Comparison of ENCODE assay signal across 15 cellular contexts in the genomic region with DNA sequence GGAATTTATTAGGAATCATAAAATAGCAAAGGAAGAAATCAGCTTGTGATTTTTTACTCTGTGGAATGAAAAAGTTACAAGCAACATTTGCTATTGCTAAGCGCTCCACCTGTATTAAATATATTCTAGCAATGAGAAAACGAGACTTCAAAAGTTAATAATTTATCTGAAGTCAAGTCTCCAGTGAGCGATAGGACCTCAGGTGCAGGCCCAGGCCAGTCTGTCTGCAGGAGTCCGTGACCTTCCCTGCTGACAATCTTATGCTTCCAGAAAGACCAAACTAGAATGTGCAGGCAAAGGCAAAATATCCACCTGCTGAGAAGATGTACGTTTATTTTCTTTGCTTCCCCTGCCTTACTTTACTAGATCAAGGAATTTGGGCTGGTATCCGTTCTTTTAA. TPM values are rescaled to one million over a fixed set of nuclear protein-coding genes. Genes with fewer than 3 reads are reported as not detected.
DNase-seq lines count a peak whose midpoint lies in the region; ATAC-seq, FAIRE-seq and TF ChIP-seq lines count a peak whose summit lies in the region.
"Had no signal": no experiment of that assay in that cellular context is flagged by ENCODE, and none has a peak within 500 bp of the region (broad histone marks: within the 10 kb centered on the region; RNA-seq: fewer than 3 reads in every experiment).

No MANE protein-coding gene starts in this region.

- no peak for FAIRE-seq in pancreas (lab: Jason Lieb, UNC)
- FAIRE-seq: GM12892 had no signal

- H3K27ac ChIP-seq in pancreas, result peak overlapping the region in 1 of 4 donors; percentile 41

- TF ChIP-seq CTCF in CD14-positive monocyte (IDR thresholded peaks at IDR 0.05) (no peak), pancreas (IDR thresholded peaks at IDR 0.05) (no peak)

- no peaks in the 10 kb centered on the region for H3K9me3 ChIP-seq in pancreas

- H3K27ac Mint-ChIP-seq in CD14-positive monocyte, result peak overlapping the region in 4 of 7 donors; percentile 35 to 84 (median 77)
- peak overlapping the region; percentile 48 for H3K27ac Mint-ChIP-seq in dendritic cell treated with granulocyte-macrophage colony-stimulating factor and Interleukin-4, amounts not matched to agents 40 ng/mL and 50 ng/mL, for 4 days
- H3K27ac Mint-ChIP-seq: CD4-positive, alpha-beta memory T cell; GM23338 had no signal

- peak; percentile 62 to 94 (median 83) for ATAC-seq in pancreas
- no peak for ATAC-seq in left lobe of liver
- ATAC-seq: GM23338 had no signal

- no peaks in the 10 kb centered on the region for H3K36me3 ChIP-seq in pancreas

- no peak overlapping the region for H3K4me3 Mint-ChIP-seq in CD14-positive monocyte
- no peak overlapping the region for H3K4me3 Mint-ChIP-seq in dendritic cell treated with granulocyte-macrophage colony-stimulating factor and Interleukin-4, amounts not matched to agents 40 ng/mL and 50 ng/mL, for 4 days
- H3K4me3 Mint-ChIP-seq: CD4-positive, alpha-beta memory T cell; GM23338 had no signal

- peaks cover 0 to 10% (median 3%) of the 10 kb centered on the region in 3 donors for H3K27me3 Mint-ChIP-seq in CD14-positive monocyte (ENCODE audit: low read depth in 3 of 3)
- no peaks in the 10 kb centered on the region for H3K27me3 Mint-ChIP-seq in dendritic cell treated with granulocyte-macrophage colony-stimulating factor and Interleukin-4, amounts not matched to agents 40 ng/mL and 50 ng/mL, for 4 days

- H3K36me3 Mint-ChIP-seq in CD14-positive monocyte, result no peaks in the 10 kb centered on the region
- H3K36me3 Mint-ChIP-seq in dendritic cell treated with granulocyte-macrophage colony-stimulating factor and Interleukin-4, amounts not matched to agents 40 ng/mL and 50 ng/mL, for 4 days (ENCODE audit: low read depth), result peaks cover 96% of the 10 kb centered on the region
- H3K36me3 Mint-ChIP-seq: CD4-positive, alpha-beta memory T cell had no signal

- 26 to 28% methylated on average over 6 of the region's 6 CpGs for WGBS in pancreas, 2 donors

- DNase-seq in CD14-positive monocyte (ENCODE audit: low spot score), result no peak
- DNase-seq in pancreas, result peak in 2 of 6 donors; percentile 40 to 62
- no peak for DNase-seq in epidermal melanocyte (ENCODE audit: insufficient read length, low spot score)
- no peak for DNase-seq in left lobe of liver (ENCODE audit: low spot score)
- no peak for DNase-seq in NCI-H748 treated with DMSO at 0.1 percent for 48 hours (lab: John Stamatoyannopoulos, UW)
- DNase-seq: C1 segment of cervical spinal cord; CD4-positive, alpha-beta memory T cell; DND-41; GDM1; H7; IMR-90 had no signal

- H3K4me3 ChIP-seq in pancreas, result no peak overlapping the region
- H3K4me3 ChIP-seq: GM23338 had no signal

- intact Hi-C loops in CD14-positive monocyte (cut with micrococcal nuclease) (loop anchor here in 1 of 2 donors (10.0 kb wide), 1 partner anchor 47 kb away; no protein-coding TSS in a partner anchor), pancreas (cut with DNase I) (no loop called here)
- intact Hi-C loops in dendritic cell treated with granulocyte-macrophage colony-stimulating factor and Interleukin-4, amounts not matched to agents 40 ng/mL and 50 ng/mL, for 4 days (cut with micrococcal nuclease), result no loop called here

- peaks cover 53% of the 10 kb centered on the region for H3K4me1 Mint-ChIP-seq in CD14-positive monocyte
- H3K4me1 Mint-ChIP-seq in dendritic cell treated with granulocyte-macrophage colony-stimulating factor and Interleukin-4, amounts not matched to agents 40 ng/mL and 50 ng/mL, for 4 days (ENCODE audit: low read depth), result peaks cover 76% of the 10 kb centered on the region
- H3K4me1 Mint-ChIP-seq: CD4-positive, alpha-beta memory T cell had no signal

- peaks cover 0 to 2% (median 1%) of the 10 kb centered on the region in 7 donors for H3K9me3 Mint-ChIP-seq in CD14-positive monocyte
- no peaks in the 10 kb centered on the region for H3K9me3 Mint-ChIP-seq in dendritic cell treated with granulocyte-macrophage colony-stimulating factor and Interleukin-4, amounts not matched to agents 40 ng/mL and 50 ng/mL, for 4 days
- H3K9me3 Mint-ChIP-seq: CD4-positive, alpha-beta memory T cell; GM23338 had no signal

- peaks cover 3 to 13% (median 8%) of the 10 kb centered on the region in 3 donors for H3K4me1 ChIP-seq in pancreas

- no peaks in the 10 kb centered on the region for H3K27me3 ChIP-seq in pancreas

RNA-seq across cellular contexts. Expression of a gene that starts 22.7 kb away (rescaled TPM):
- polyA plus RNA-seq in CD14-positive monocyte (under 1 TPM; 0.11 to 0.34 TPM), pancreas (1 to 10 TPM; 2.2 to 3.8 TPM)
- total RNA-seq in pancreas (10 to 100 TPM in 2 of 6 donors, 1 to 10 TPM in 4; 1.2 to 23.6 (median 4.7) TPM), left lobe of liver (30.9 TPM)
- total RNA-seq: GM23338, HT-29, IMR-90 had no signal
- polyA plus RNA-seq: GM23338, IMR-90 had no signal
